9 cellular contexts compared by ENCODE assay signal in the genomic region with DNA sequence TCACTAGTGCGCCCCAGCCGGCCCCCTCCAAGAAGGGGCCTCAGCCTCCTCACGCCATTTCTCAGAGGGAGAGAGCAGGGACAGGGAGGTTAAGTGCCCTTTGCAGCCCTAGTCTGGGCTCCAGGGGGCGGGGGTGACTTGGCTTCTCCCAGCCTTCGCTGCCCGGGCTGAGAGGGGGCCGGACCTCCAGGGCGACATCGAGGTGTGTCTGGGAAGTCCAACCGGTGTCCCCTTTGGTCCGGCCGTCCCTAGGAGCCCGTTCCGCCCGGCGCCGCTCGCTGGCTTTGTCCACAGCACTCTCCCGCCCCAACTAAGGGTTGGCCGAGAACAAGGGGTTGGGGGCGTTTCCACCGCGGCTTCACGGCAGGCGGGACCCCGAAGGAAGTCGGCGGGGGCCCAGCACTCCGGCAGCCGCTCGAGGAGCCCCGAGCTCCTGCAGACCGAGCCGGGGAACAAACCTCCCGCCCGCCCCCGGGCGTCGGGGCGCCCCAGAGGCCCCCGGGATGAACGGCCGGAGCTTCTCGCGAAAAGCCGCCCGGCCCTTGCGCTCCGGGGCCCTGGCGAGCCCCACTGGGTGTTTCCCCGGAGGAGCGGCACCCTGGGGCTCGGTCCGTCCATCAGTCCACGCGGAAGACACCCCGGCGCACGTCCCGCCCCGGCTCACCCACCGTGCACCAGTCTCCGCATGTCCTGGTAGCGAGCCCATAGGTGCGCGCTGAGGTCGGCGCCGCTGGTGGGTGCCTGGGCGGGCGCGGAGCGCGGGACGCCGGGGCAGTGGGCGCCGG. TPM values are rescaled to one million over a fixed set of nuclear protein-coding genes. Genes with fewer than 3 reads are reported as not detected.
DNase-seq lines count a peak whose midpoint lies in the region; ATAC-seq and TF ChIP-seq lines count a peak whose summit lies in the region.
"Had no signal": no experiment of that assay in that cellular context is flagged by ENCODE, and none has a peak within 500 bp of the region (broad histone marks: within the 10 kb centered on the region; RNA-seq: fewer than 3 reads in every experiment).

No MANE protein-coding gene starts in this region.

- CTCF ChIA-PET in activated B cell treated with CpG ODN at 0.5 μM for 24 hours (lab: Charles Lee), result no interaction called here

- POLR2A ChIA-PET in activated B cell treated with CpG ODN at 0.5 μM for 24 hours (lab: Charles Lee), result no interaction called here

- H3K4me3 Mint-ChIP-seq in activated B cell treated with CpG ODN at 0.5 μM for 24 hours (peak overlapping the region; percentile 73), natural killer cell (peak overlapping the region; percentile 85)

- TF ChIP-seq CTCF in BE2C (IDR thresholded peaks at IDR 0.05; ENCODE audit: low read depth, low read length) (no peak), activated B cell treated with CpG ODN at 0.5 μM for 24 hours (IDR thresholded peaks at IDR 0.05) (no peak), natural killer cell (IDR thresholded peaks at IDR 0.05) (no peak)

- H3K27ac ChIP-seq in esophagus (ENCODE audit: low read depth in 2 of 2, low read length in 1 of 2), result peak overlapping the region; percentile 54 to 78
- H3K27ac ChIP-seq: neutrophil had no signal

- no peaks in the 10 kb centered on the region for H3K9me3 Mint-ChIP-seq in activated B cell treated with CpG ODN at 0.5 μM for 24 hours
- H3K9me3 Mint-ChIP-seq in natural killer cell, result no peaks in the 10 kb centered on the region

- 2 to 6% methylated on average over 63 to 78 of the region's 78 CpGs for WGBS in esophagus, 2 donors

- H3K9me3 ChIP-seq in BE2C, result no peaks in the 10 kb centered on the region
- H3K9me3 ChIP-seq in HAP-1, result no peaks in the 10 kb centered on the region
- no peaks in the 10 kb centered on the region for H3K9me3 ChIP-seq in esophagus (ENCODE audit: control insufficient read depth in 2 of 2, insufficient read depth in 1 of 2, low read depth in 1 of 2, low read length in 1 of 2)
- H3K9me3 ChIP-seq: neutrophil had no signal

- H3K27ac Mint-ChIP-seq in activated B cell treated with CpG ODN at 0.5 μM for 24 hours, result no peak overlapping the region
- H3K27ac Mint-ChIP-seq in natural killer cell, result peak overlapping the region; percentile 59 to 75

- H3K36me3 ChIP-seq in BE2C (peaks cover 14% of the 10 kb centered on the region), HAP-1 (replicated peaks) (peaks cover 29% of the 10 kb centered on the region), esophagus (ENCODE audit: control insufficient read depth in 2 of 2, insufficient read depth in 2 of 2, low read length in 1 of 2) (peaks cover 0 to 10% of the 10 kb centered on the region in 2 donors)
- H3K36me3 ChIP-seq: neutrophil had no signal

- H3K4me3 ChIP-seq in BE2C (ENCODE audit: low read depth, low read length) (peak overlapping the region; percentile 72), HAP-1 (peak overlapping the region; percentile 81), esophagus (ENCODE audit: low read depth in 1 of 2, low read length in 2 of 2) (peak overlapping the region; percentile 63 to 67)

- ATAC-seq in activated B cell treated with CpG ODN at 0.5 μM for 24 hours (ENCODE audit: low read depth) (no peak), natural killer cell (no peak), HG03280 (IDR thresholded peaks at IDR 0.05; ENCODE audit: unreplicated experiment) (no peak)

- in situ Hi-C loops in HAP-1 (cut with MboI; ENCODE audit: low sequenced_read_pairs), result loop anchor here (10.0 kb wide), 1 partner anchor 152 kb away; the partner anchor contains the start of genes GNL3 and PBRM1

- no peaks in the 10 kb centered on the region for H3K27me3 ChIP-seq in BE2C
- H3K27me3 ChIP-seq in HAP-1 (ENCODE audit: low read depth), result no peaks in the 10 kb centered on the region
- no peaks in the 10 kb centered on the region for H3K27me3 ChIP-seq in esophagus (ENCODE audit: control insufficient read depth in 1 of 2, insufficient read depth in 2 of 2, low read length in 2 of 2)

- DNase-seq in BE2C (no peak), HAP-1 (ENCODE audit: low spot score in 2 of 2) (peak in 1 of 2 experiments; percentile 57), activated B cell treated with CpG ODN at 0.5 μM for 24 hours (peak; percentile 43), natural killer cell (peak; percentile 40), NCI-H2107 treated with DMSO at 0.1 percent for 48 hours (lab: John Stamatoyannopoulos, UW; ENCODE audit: unreplicated experiment) (no peak), NCI-H82 (lab: John Stamatoyannopoulos, UW) (no peak)

- H3K27me3 Mint-ChIP-seq in activated B cell treated with CpG ODN at 0.5 μM for 24 hours (no peaks in the 10 kb centered on the region), natural killer cell (ENCODE audit: low read depth in 2 of 2) (no peaks in the 10 kb centered on the region)

- H3K4me1 Mint-ChIP-seq in activated B cell treated with CpG ODN at 0.5 μM for 24 hours, result peaks cover 30% of the 10 kb centered on the region
- H3K4me1 Mint-ChIP-seq in natural killer cell, result peaks cover 27 to 38% of the 10 kb centered on the region in 2 donors

- H3K36me3 Mint-ChIP-seq in activated B cell treated with CpG ODN at 0.5 μM for 24 hours (ENCODE audit: low read depth) (peaks cover 10% of the 10 kb centered on the region), natural killer cell (no peaks in the 10 kb centered on the region)

- peaks cover 22% of the 10 kb centered on the region for H3K4me1 ChIP-seq in BE2C
- peaks cover 19% of the 10 kb centered on the region for H3K4me1 ChIP-seq in HAP-1
- peaks cover 10 to 44% of the 10 kb centered on the region in 2 donors for H3K4me1 ChIP-seq in esophagus (ENCODE audit: control insufficient read depth in 2 of 2, insufficient read depth in 2 of 2, low read length in 1 of 2)

- intact Hi-C loops in activated B cell treated with CpG ODN at 0.5 μM for 24 hours (cut with micrococcal nuclease) (loop anchor here (1.0 to 10.0 kb wide), 6 partner anchors 35 to 632 kb away; partner anchors contain the start of genes ACY1, ITIH1, NEK4 and POC1A), natural killer cell (cut with micrococcal nuclease) (no loop called here)

RNA-seq across cellular contexts. Expression of gene NT5DC2, which starts 0.6 kb away (rescaled TPM):
- polyA plus RNA-seq in BE2C (2012; ENCODE audit: insufficient read depth, insufficient read length, low read depth), result 261 TPM
- total RNA-seq in activated B cell treated with CpG ODN at 0.5 μM for 24 hours (9.5 and 9.9 TPM in 2 replicates), natural killer cell (10 to 100 TPM in 1 of 3 donors, 1 to 10 TPM in 2; 2.2 to 10.7 (median 2.2) TPM)
- 10 to 100 TPM; 81.7 to 93.7 TPM for polyA plus RNA-seq in esophagus

RNA-seq across cellular contexts. Expression of gene UQCC5, which starts 3.4 kb away (rescaled TPM):
- polyA plus RNA-seq in BE2C (2012; ENCODE audit: insufficient read depth, insufficient read length, low read depth), result 28.9 TPM
- 11.7 and 13.6 TPM in 2 replicates for total RNA-seq in activated B cell treated with CpG ODN at 0.5 μM for 24 hours
- 10 to 100 TPM; 20.9 to 37.7 TPM for polyA plus RNA-seq in esophagus
- total RNA-seq in natural killer cell, result 1 to 10 TPM; 4.1 to 9.5 (median 7.3) TPM

RNA-seq across cellular contexts. Expression of gene STAB1, which starts 37.9 kb away (rescaled TPM):
- polyA plus RNA-seq in BE2C (2012; ENCODE audit: insufficient read depth, insufficient read length, low read depth), result not detected
- total RNA-seq in activated B cell treated with CpG ODN at 0.5 μM for 24 hours (0.64 and 0.71 TPM in 2 replicates), natural killer cell (10 to 100 TPM in 1 of 3 donors, 1 to 10 TPM in 2; 1.8 to 26.5 (median 5.9) TPM)
- 10 to 100 TPM; 30.5 to 39.0 TPM for polyA plus RNA-seq in esophagus

Comparison
In these comparisons a context has a peak if more than half of its experiments do, and no peak if none do; other contexts are left out.
1. DNase-seq: peak in activated B cell treated with CpG ODN at 0.5 μM for 24 hours (single experiment) and natural killer cell (single experiment); none in BE2C (single experiment), NCI-H2107 treated with DMSO at 0.1 percent for 48 hours (single experiment) and NCI-H82 (single experiment).
2. Peak in every context shown above with its lines, with median percentiles within 50 percentile points of each other: H3K4me3 ChIP-seq.